In the genomic region with DNA sequence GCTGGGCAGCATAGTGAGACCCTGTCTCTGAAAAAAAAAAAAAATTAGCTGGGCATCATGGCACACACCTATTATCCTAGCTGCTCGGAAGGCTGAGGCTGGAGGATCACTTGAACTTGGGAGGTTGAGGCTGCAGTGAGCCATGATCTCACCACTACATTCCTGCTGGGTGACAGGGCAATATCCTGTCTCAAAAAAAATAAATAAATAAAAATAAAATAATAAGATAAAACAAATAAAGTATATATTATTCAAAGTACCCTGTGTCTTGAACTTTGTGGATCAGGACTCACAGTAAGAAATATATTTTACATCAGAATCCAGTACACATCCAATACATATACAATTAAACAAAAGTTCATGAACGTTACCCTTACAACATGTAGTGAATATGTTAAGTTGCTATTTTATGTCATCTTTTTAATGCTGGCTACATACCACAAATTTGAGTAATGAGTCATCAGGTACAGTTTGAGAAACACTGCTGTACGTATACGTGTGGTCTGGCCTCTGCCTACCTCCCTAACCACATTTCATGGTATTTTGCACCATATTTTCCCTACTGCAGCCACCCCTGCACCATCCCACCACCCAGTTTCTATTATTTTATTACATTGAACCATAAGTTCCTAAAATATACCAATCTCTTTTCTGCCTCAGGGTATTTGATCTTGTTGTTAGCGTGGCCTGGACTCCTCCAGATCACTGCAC, we compare ENCODE assay signal across 9 cellular contexts. TPM values are rescaled to one million over a fixed set of nuclear protein-coding genes. Genes with fewer than 3 reads are reported as not detected.
DNase-seq lines count a peak whose midpoint lies in the region; ATAC-seq and TF ChIP-seq lines count a peak whose summit lies in the region.
"Had no signal": no experiment of that assay in that cellular context is flagged by ENCODE, and none has a peak within 500 bp of the region (broad histone marks: within the 10 kb centered on the region; RNA-seq: fewer than 3 reads in every experiment).

No MANE protein-coding gene starts in this region.

- WGBS in transverse colon (ENCODE audit: low coverage in 1 of 2), 2 donors: 64 to 78% methylated on average over 5 of the region's 5 CpGs

- intact Hi-C loops in transverse colon (cut with DNase I; ENCODE audit: low total_unique reads): loop anchor here (10.0 kb wide), 1 partner anchor 1028 kb away; no protein-coding TSS in a partner anchor

- no peak overlapping the region for H3K4me3 ChIP-seq in GM12865 (ENCODE audit: low read depth, low read length)
- H3K4me3 ChIP-seq in HEK293 (ENCODE audit: low read depth, low read length): no peak overlapping the region
- no peak overlapping the region for H3K4me3 ChIP-seq in transverse colon

- POLR2A ChIA-PET in HEK293 (lab: Yijun Ruan, JAX): no interaction called here

- H3K4me1 Mint-ChIP-seq in T-helper 17 cell: peaks cover 15% of the 10 kb centered on the region

- TF ChIP-seq EP300 in transverse colon (IDR thresholded peaks at IDR 0.05; ENCODE audit: low read depth): no peak

- H3K27ac Mint-ChIP-seq in T-helper 17 cell: peak overlapping the region; percentile 27

- CTCF ChIA-PET in HEK293 (lab: Yijun Ruan, JAX): no interaction called here

- DNase-seq in GM12865 (ENCODE audit: low read depth) (peak; percentile 52), T-helper 17 cell (no peak), iris pigment epithelial cell (ENCODE audit: low read depth) (peak; percentile 97), transverse colon (no peak), midbrain (lab: John Stamatoyannopoulos, UW) (no peak), DMS153 (lab: John Stamatoyannopoulos, UW) (no peak)

- no peaks in the 10 kb centered on the region for H3K27me3 Mint-ChIP-seq in T-helper 17 cell

- H3K4me3 Mint-ChIP-seq in T-helper 17 cell: peak overlapping the region; percentile 4

- H3K27me3 ChIP-seq in transverse colon: no peaks in the 10 kb centered on the region

- ATAC-seq in T-helper 17 cell: no peak
- no peak for ATAC-seq in HG03025 (IDR thresholded peaks at IDR 0.05; ENCODE audit: low FRiP score, unreplicated experiment)

- peaks cover 4% of the 10 kb centered on the region for H3K36me3 Mint-ChIP-seq in T-helper 17 cell (ENCODE audit: low read depth)

- TF ChIP-seq CTCF in GM12865 (IDR thresholded peaks at IDR 0.05; ENCODE audit: insufficient read depth, low read depth, low read length, missing control alignments) (no peak), HEK293 (tag by site-specific recombination; IDR thresholded peaks at IDR 0.05) (no peak), transverse colon (IDR thresholded peaks at IDR 0.05) (no peak)

- peaks cover 0 to 4% of the 10 kb centered on the region in 2 experiments; a peak in 1 of 3 replicates for H3K36me3 ChIP-seq in HEK293 (ENCODE audit: control insufficient read depth in 2 of 2, insufficient read depth in 1 of 2, low read length in 2 of 2)
- no peaks in the 10 kb centered on the region for H3K36me3 ChIP-seq in transverse colon

- H3K9me3 ChIP-seq in HEK293 (ENCODE audit: control insufficient read depth, insufficient read depth, low read depth, low read length) (no peaks in the 10 kb centered on the region), T-helper 17 cell (ENCODE audit: control insufficient read depth, low read length, poor library complexity, severe bottlenecking) (no peaks in the 10 kb centered on the region), transverse colon (no peaks in the 10 kb centered on the region)

- H3K27ac ChIP-seq in HEK293 (ENCODE audit: extremely low read depth, low read depth, low read length) (no peak overlapping the region), transverse colon (no peak overlapping the region)
- H3K27ac ChIP-seq: KMS-11 had no signal

- in situ Hi-C loops in transverse colon (cut with MboI; ENCODE audit: low pct_ligation_motif_present in 1 of 4, low pct_unique_long_range_greater_than_20kb in 1 of 4, low sequenced_read_pairs in 3 of 4): loop anchor here in 1 of 4 donors (25.0 kb wide), 1 partner anchor 926 kb away; no protein-coding TSS in a partner anchor

- TF ChIP-seq POLR2A in transverse colon (IDR thresholded peaks at IDR 0.05): no peak

- H3K4me1 ChIP-seq in HEK293 (ENCODE audit: control insufficient read depth, insufficient read depth, low read length) (0 out of 2 replicates have a peak, but pooled peaks cover 2% of the 10 kb centered on the region), transverse colon (peaks cover 0 to 11% (median 10%) of the 10 kb centered on the region in 4 donors)

TF ChIP-seq in HEK293, 187 proteins besides CTCF, POLR2A, EP300 and RAD21:
- TF ChIP-seq ZEB2 (tag by site-specific recombination; IDR thresholded peaks at IDR 0.05) (0 out of 2 replicates have a peak, but pooled peaks have one; percentile 22), ZNF394 (tag by site-specific recombination; IDR thresholded peaks at IDR 0.05; ENCODE audit: borderline replicate concordance) (no peak)

RNA-seq across cellular contexts. Expression of gene NME7, which starts 4.4 kb away (rescaled TPM):
- total RNA-seq in T-helper 17 cell (1 to 10 TPM; 9.1 to 9.2 TPM), transverse colon (10 to 100 TPM in 1 of 4 donors, 1 to 10 TPM in 3; 1.9 to 15.9 (median 8.3) TPM)

RNA-seq across cellular contexts. Expression of gene BLZF1, which starts 4.8 kb away (rescaled TPM):
- total RNA-seq in T-helper 17 cell (10 to 100 TPM; 13.5 to 16.7 TPM), transverse colon (10 to 100 TPM; 14.5 to 33.3 (median 28.1) TPM)

Comparison
In these comparisons a context has a peak if more than half of its experiments do, and no peak if none do; other contexts are left out.
1. DNase-seq: peak in GM12865 (single experiment) and iris pigment epithelial cell (single experiment); none in T-helper 17 cell (0 of 3), transverse colon (single experiment), midbrain (single experiment) and DMS153 (single experiment).